In the genomic region with DNA sequence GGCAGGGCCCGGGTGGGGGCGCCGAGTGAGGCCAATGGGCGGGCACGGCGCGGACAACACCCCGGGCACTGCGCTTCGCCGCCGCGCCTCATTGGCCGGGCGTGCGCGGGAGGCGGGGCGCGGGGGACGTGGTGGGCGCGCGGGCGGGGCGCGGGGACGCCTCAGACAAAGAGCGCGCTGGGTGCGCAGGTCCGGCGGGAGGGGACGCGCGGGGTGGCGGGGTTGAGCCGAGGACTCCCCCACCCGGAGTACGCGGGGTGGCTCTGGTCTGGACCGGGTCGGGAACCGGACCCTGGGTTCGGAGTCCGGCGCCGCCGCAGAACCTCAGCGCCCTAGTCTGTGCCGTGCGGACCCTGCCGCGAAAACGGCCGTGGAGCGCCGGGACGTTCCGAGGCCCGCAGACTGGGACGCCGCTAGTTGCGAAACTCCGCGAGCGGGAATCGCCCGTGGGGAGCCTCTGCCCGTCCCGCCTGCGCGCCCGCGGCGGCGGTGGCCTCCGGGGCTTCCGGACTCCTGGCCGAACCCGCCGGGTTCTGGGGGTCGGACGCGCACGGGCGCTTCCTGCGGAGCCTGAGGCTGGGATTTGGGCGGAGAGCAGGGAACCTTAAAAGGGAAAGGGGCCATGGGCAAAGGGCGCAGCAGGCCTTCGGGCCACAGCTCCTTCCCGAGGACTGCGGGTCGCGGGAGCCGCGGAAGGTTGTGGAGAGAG, we compare ENCODE assay signal across 8 cellular contexts. TPM values are rescaled to one million over a fixed set of nuclear protein-coding genes. Genes with fewer than 3 reads are reported as not detected.
DNase-seq lines count a peak whose midpoint lies in the region; ATAC-seq and TF ChIP-seq lines count a peak whose summit lies in the region.

No MANE protein-coding gene starts in this region.

- H3K4me3 ChIP-seq in AG09309 (ENCODE audit: control insufficient read depth, low read depth, low read length), result peak overlapping the region; percentile 80

- H3K4me3 Mint-ChIP-seq in chondrocyte (ENCODE audit: unreplicated experiment), result peak overlapping the region; percentile 79

- DNase-seq in AG09309 (ENCODE audit: low read depth), result peak; percentile 13
- peak; percentile 96 for DNase-seq in NCI-H345 (lab: John Stamatoyannopoulos, UW)
- DNase-seq in activated CD4-positive, alpha-beta T cell treated with anti-CD3 and anti-CD28 coated beads for 1 hour, result peak; percentile 45
- no peak for DNase-seq in chondrocyte (ENCODE audit: low spot score)
- DNase-seq in kidney tubule cell (ENCODE audit: low spot score), result peak; percentile 93
- DNase-seq in stimulated activated CD4-positive, alpha-beta T cell treated with anti-CD3 and anti-CD28 coated beads, Interleukin-15, amount 100 ng/mL, for 24 hours, result peak; percentile 86

- in situ Hi-C loops in GM18951 (cut with MboI; ENCODE audit: low sequenced_read_pairs, unreplicated experiment), result no loop called here

- no peaks in the 10 kb centered on the region for H3K9me3 Mint-ChIP-seq in chondrocyte (ENCODE audit: low read depth)

- H3K36me3 Mint-ChIP-seq in chondrocyte (ENCODE audit: low read depth), result no peaks in the 10 kb centered on the region

- H3K27me3 Mint-ChIP-seq in chondrocyte (ENCODE audit: low read depth), result no peaks in the 10 kb centered on the region

- ATAC-seq in HG03139 (IDR thresholded peaks at IDR 0.05; ENCODE audit: unreplicated experiment), result peak; percentile 89

- TF ChIP-seq CTCF in AG09309 (IDR thresholded peaks at IDR 0.05; ENCODE audit: control insufficient read depth, insufficient read depth, low read depth, low read length, missing control alignments) (no peak), chondrocyte (IDR thresholded peaks at IDR 0.05) (peak; percentile 34)

- TF ChIP-seq POLR2A in GM18951 (IDR thresholded peaks at IDR 0.05; ENCODE audit: extremely low read depth, insufficient read depth, insufficient read length), result peak; percentile 63

- H3K4me1 Mint-ChIP-seq in chondrocyte (ENCODE audit: low read depth), result peaks cover 42% of the 10 kb centered on the region

- H3K27ac Mint-ChIP-seq in chondrocyte (ENCODE audit: unreplicated experiment), result peak overlapping the region; percentile 69

RNA-seq across cellular contexts. Expression of gene SLC25A29, which starts 0.4 kb away (rescaled TPM):
- 22.2 to 29.3 TPM (median 26.6 TPM) in 3 replicates for total RNA-seq in chondrocyte

RNA-seq across cellular contexts. Expression of gene SLC25A47, which starts 16.5 kb away (rescaled TPM):
- not detected in 3 replicates for total RNA-seq in chondrocyte
